ENCODE assay signal across 10 cellular contexts in the genomic region with DNA sequence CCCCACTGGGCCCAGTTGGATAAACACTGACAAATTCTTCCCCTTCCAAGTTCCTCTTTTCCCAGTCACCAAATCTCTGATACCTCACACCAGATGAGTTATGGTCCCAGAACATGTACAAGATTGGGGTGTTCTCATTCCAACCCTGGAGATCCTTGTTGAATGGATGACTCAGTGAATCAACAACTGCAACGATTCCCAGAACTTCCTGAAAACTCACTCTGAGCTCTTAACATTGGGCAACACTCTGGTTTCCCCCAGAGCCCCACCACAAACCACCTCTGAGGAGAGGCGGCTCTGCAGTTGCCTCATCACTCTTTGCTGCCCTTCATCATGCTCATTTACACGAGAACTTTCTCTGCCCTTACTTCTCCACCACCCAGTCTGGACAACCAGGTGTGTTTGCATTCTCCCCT.
DNase-seq lines count a peak whose midpoint lies in the region; ATAC-seq and TF ChIP-seq lines count a peak whose summit lies in the region.
"Had no signal": no experiment of that assay in that cellular context is flagged by ENCODE, and none has a peak within 500 bp of the region (broad histone marks: within the 10 kb centered on the region; RNA-seq: fewer than 3 reads in every experiment).

No MANE protein-coding gene starts in this region.

- H3K27ac ChIP-seq in IMR-90 (ENCODE audit: insufficient read depth, low read length) (peak overlapping the region; percentile 81), lower lobe of right lung (no peak overlapping the region), colonic mucosa (no peak overlapping the region), mesendoderm (ENCODE audit: low read depth, low read length) (no peak overlapping the region)
- H3K27ac ChIP-seq: hepatocyte had no signal

- CTCF ChIA-PET in IMR-90 (lab: Yijun Ruan, JAX), result no interaction called here

- no TSS peak for BruUV-seq in IMR-90 (replicated peaks; lab: Mats Ljungman, UMichigan)

- H2BK15ac ChIP-seq in IMR-90 (ENCODE audit: low read depth, low read length) (peak overlapping the region; percentile 93), mesendoderm (replicated peaks; ENCODE audit: low read depth) (no peak overlapping the region)

- H3K79me1 ChIP-seq in IMR-90 (ENCODE audit: low read depth in 1 of 2, low read length in 2 of 2) (no peaks in the 10 kb centered on the region), mesendoderm (ENCODE audit: low read length) (no peaks in the 10 kb centered on the region)

- TF ChIP-seq POLR2A in IMR-90 (IDR thresholded peaks at IDR 0.05; ENCODE audit: low read depth, low read length), result no peak

- peak overlapping the region; percentile 71 for H2AK9ac ChIP-seq in IMR-90 (replicated peaks; ENCODE audit: low read depth, low read length, poor library complexity)

- H2AFZ ChIP-seq in IMR-90 (replicated peaks; ENCODE audit: low read length, poor library complexity), result peak overlapping the region; percentile 37
- H2AFZ ChIP-seq: hepatocyte had no signal

- peak overlapping the region; percentile 99 for H2BK5ac ChIP-seq in IMR-90 (ENCODE audit: low read depth, low read length, poor library complexity, severe bottlenecking)
- H2BK5ac ChIP-seq in mesendoderm (ENCODE audit: low read length), result no peak overlapping the region

- H2BK20ac ChIP-seq in IMR-90 (ENCODE audit: low read depth, low read length), result peak overlapping the region; percentile 97

- H3K56ac ChIP-seq in IMR-90 (ENCODE audit: extremely low read depth, insufficient read depth, low read length), result peak overlapping the region; percentile 72
- H3K56ac ChIP-seq in mesendoderm (ENCODE audit: low read length), result no peak overlapping the region

- H3K4me2 ChIP-seq in IMR-90 (ENCODE audit: low read depth, low read length) (no peak overlapping the region), mesendoderm (ENCODE audit: low read length) (no peak overlapping the region)
- H3K4me2 ChIP-seq: hepatocyte had no signal

- peak; percentile 20; the same call in 1 of the 2 replicates for TF ChIP-seq RAD21 in IMR-90 (IDR thresholded peaks at IDR 0.05; ENCODE audit: low read length)

- in situ Hi-C loops in IMR-90 (cut with MboI; ENCODE audit: low sequenced_read_pairs), result no loop called here
- in situ Hi-C loops in astrocyte of the cerebellum (cut with HindIII; ENCODE audit: low sequenced_read_pairs), result loop anchor here (5.0 kb wide), 1 partner anchor 50 kb away; no protein-coding TSS in a partner anchor

- 0% methylated on average over 2 of the region's 3 CpGs; no CpG with 5 or more reads in 1 of the 2 experiments for WGBS in IMR-90 (ENCODE audit: extremely low coverage in 2 of 2, insufficient read length in 1 of 2), 2 experiments
- no CpG with 5 or more reads among the region's 3 CpGs for WGBS in mesendoderm (ENCODE audit: extremely low coverage, insufficient coverage, low lambda C conversion rate)

- DNase-seq in AG20443 (ENCODE audit: low spot score), result peak; percentile 85
- peak; percentile 99 for DNase-seq in IMR-90
- DNase-seq in astrocyte of the cerebellum (ENCODE audit: low read depth), result peak; percentile 86
- DNase-seq in lower lobe of right lung, result no peak
- DNase-seq in colonic mucosa, result no peak
- DNase-seq in mesendoderm, result no peak
- no peak for DNase-seq in NCI-H1694 treated with DMSO at 0.1 percent for 48 hours (lab: John Stamatoyannopoulos, UW)
- DNase-seq: stimulated activated naive CD8-positive, alpha-beta T cell treated with anti-CD3 and anti-CD28 coated beads, Interleukin-15, amount 100 ng/mL, for 72 hours had no signal

- peak overlapping the region; percentile 95; a peak in 3 of 4 replicates for H4K8ac ChIP-seq in IMR-90 (ENCODE audit: low read depth in 2 of 2, low read length in 2 of 2)
- H4K8ac ChIP-seq in mesendoderm (ENCODE audit: low read depth, low read length), result no peak overlapping the region

- H3K14ac ChIP-seq in IMR-90 (replicated peaks; ENCODE audit: low read depth, low read length), result peak overlapping the region; percentile 95

- H3K4me1 ChIP-seq in IMR-90 (ENCODE audit: control insufficient read depth, insufficient read depth, low read length) (peaks cover 21% of the 10 kb centered on the region), lower lobe of right lung (peaks cover 5% of the 10 kb centered on the region), colonic mucosa (no peaks in the 10 kb centered on the region), mesendoderm (ENCODE audit: control insufficient read depth, low read depth, low read length) (peaks cover 2% of the 10 kb centered on the region)

- TF ChIP-seq CTCF in IMR-90 (conservative IDR thresholded peaks at IDR 0.05; ENCODE audit: low read depth, low read length) (no peak), astrocyte of the cerebellum (IDR thresholded peaks at IDR 0.05; ENCODE audit: low read depth, low read length, missing control alignments) (no peak), lower lobe of right lung (IDR thresholded peaks at IDR 0.05) (no peak), colonic mucosa (IDR thresholded peaks at IDR 0.05) (no peak)

- peaks cover 17% of the 10 kb centered on the region for H3K9me1 ChIP-seq in IMR-90 (ENCODE audit: insufficient read depth, low read length)

- H3K18ac ChIP-seq in IMR-90 (ENCODE audit: low read depth, low read length) (peak overlapping the region; percentile 89), mesendoderm (ENCODE audit: low read length) (no peak overlapping the region)

- H4K5ac ChIP-seq in IMR-90 (ENCODE audit: low read depth, low read length) (peak overlapping the region; percentile 82), mesendoderm (ENCODE audit: low read length) (no peak overlapping the region)

- H4K20me1 ChIP-seq in IMR-90 (ENCODE audit: insufficient read depth, low read length), result no peaks in the 10 kb centered on the region

- H2AK5ac ChIP-seq in IMR-90 (ENCODE audit: low read depth, low read length) (peak overlapping the region; percentile 99), mesendoderm (ENCODE audit: low read length) (no peak overlapping the region)

- H3K9ac ChIP-seq in IMR-90 (ENCODE audit: low read depth, low read length) (no peak overlapping the region), colonic mucosa (ENCODE audit: low read depth in 2 of 2, low read length in 2 of 2) (no peak overlapping the region), mesendoderm (ENCODE audit: low read length) (no peak overlapping the region)

- H4K91ac ChIP-seq in IMR-90 (ENCODE audit: insufficient read depth, low read depth, low read length), result peak overlapping the region; percentile 98

- peak; percentile 25 for ATAC-seq in IMR-90 (ENCODE audit: low read depth)
- peak; percentile 58 to 59 for ATAC-seq in lower lobe of right lung
- ATAC-seq in HG02588 (IDR thresholded peaks at IDR 0.05; ENCODE audit: unreplicated experiment), result no peak
- ATAC-seq: stimulated activated naive CD8-positive, alpha-beta T cell treated with anti-CD3 and anti-CD28 coated beads, Interleukin-15, amount 100 ng/mL, for 72 hours had no signal

- H3K36me3 ChIP-seq in IMR-90 (ENCODE audit: control insufficient read depth, insufficient read depth, low read length), result no peaks in the 10 kb centered on the region
- no peaks in the 10 kb centered on the region for H3K36me3 ChIP-seq in lower lobe of right lung
- no peaks in the 10 kb centered on the region for H3K36me3 ChIP-seq in colonic mucosa
- no peaks in the 10 kb centered on the region for H3K36me3 ChIP-seq in mesendoderm (ENCODE audit: control insufficient read depth, insufficient read depth, low read length)

- H3K4ac ChIP-seq in IMR-90 (ENCODE audit: low read depth, low read length) (peak overlapping the region; percentile 97), mesendoderm (ENCODE audit: low read depth, low read length) (no peak overlapping the region)

- peaks cover 14% of the 10 kb centered on the region for H3K9me3 ChIP-seq in IMR-90 (ENCODE audit: control insufficient read depth, insufficient read depth, low read length)
- H3K9me3 ChIP-seq in lower lobe of right lung, result no peaks in the 10 kb centered on the region
- no peaks in the 10 kb centered on the region for H3K9me3 ChIP-seq in colonic mucosa

- POLR2A ChIA-PET in IMR-90 (lab: Charles Lee; ENCODE audit: unreplicated experiment), result no interaction called here

- H3K79me2 ChIP-seq in mesendoderm (ENCODE audit: control insufficient read depth, insufficient read depth, low read length), result no peaks in the 10 kb centered on the region
- H3K79me2 ChIP-seq: hepatocyte had no signal

- H2BK120ac ChIP-seq in IMR-90 (ENCODE audit: low read depth, low read length) (peak overlapping the region; percentile 96), mesendoderm (ENCODE audit: low read depth, low read length) (no peak overlapping the region)

- intact Hi-C loops in IMR-90 (cut with micrococcal nuclease) (loop anchor here (5.0 kb wide), 1 partner anchor 45 kb away; no protein-coding TSS in a partner anchor), lower lobe of right lung (cut with DNase I) (no loop called here), colonic mucosa (cut with DNase I) (no loop called here)

- H3K27me3 ChIP-seq in IMR-90 (ENCODE audit: control insufficient read depth, insufficient read depth, low read length), result no peaks in the 10 kb centered on the region
- H3K27me3 ChIP-seq in lower lobe of right lung (ENCODE audit: low read depth), result no peaks in the 10 kb centered on the region
- no peaks in the 10 kb centered on the region for H3K27me3 ChIP-seq in colonic mucosa
- no peaks in the 10 kb centered on the region for H3K27me3 ChIP-seq in mesendoderm (ENCODE audit: insufficient read depth, low read length, poor library complexity)
- H3K27me3 ChIP-seq: hepatocyte had no signal

- no peak overlapping the region for H3K4me3 ChIP-seq in IMR-90 (ENCODE audit: insufficient read depth, low read depth, low read length)
- no peak overlapping the region for H3K4me3 ChIP-seq in astrocyte of the cerebellum (ENCODE audit: low read depth, low read length)
- H3K4me3 ChIP-seq in lower lobe of right lung, result no peak overlapping the region
- no peak overlapping the region for H3K4me3 ChIP-seq in colonic mucosa
- H3K4me3 ChIP-seq in mesendoderm (ENCODE audit: low read length), result no peak overlapping the region
- H3K4me3 ChIP-seq: hepatocyte had no signal

- H3K23ac ChIP-seq in IMR-90 (ENCODE audit: low read depth, low read length) (peak overlapping the region; percentile 79; the same call in 1 of the 2 replicates), mesendoderm (ENCODE audit: low read length) (no peak overlapping the region)

- dilution Hi-C loops in IMR-90 (cut with HindIII; ENCODE audit: low sequenced_read_pairs, unreplicated experiment), result no loop called here

TF ChIP-seq in IMR-90, 13 proteins besides CTCF, POLR2A, EP300 and RAD21 (continues in another document):
- TF ChIP-seq CHD1 (IDR thresholded peaks at IDR 0.05; ENCODE audit: low read depth, low read length) (no peak), FOS (IDR thresholded peaks at IDR 0.05; ENCODE audit: low read depth, low read length) (peak; percentile 97), BHLHE40 (IDR thresholded peaks at IDR 0.05; ENCODE audit: low read depth, low read length) (peak; percentile 40), NFE2L2 (IDR thresholded peaks at IDR 0.05; ENCODE audit: low read depth, low read length) (peak; percentile 61), RCOR1 (IDR thresholded peaks at IDR 0.05; ENCODE audit: insufficient replicate concordance, low read length) (peak; percentile 96), CEBPB (IDR thresholded peaks at IDR 0.05; ENCODE audit: low read depth, low read length) (peak; percentile 99), MAZ (IDR thresholded peaks at IDR 0.05; ENCODE audit: borderline replicate concordance, low read depth, low read length) (peak; percentile 61; the same call in 1 of the 2 replicates)

Comparison
In these comparisons a context has a peak if more than half of its experiments do, and no peak if none do; other contexts are left out.
1. DNase-seq: peak in AG20443 (single experiment), IMR-90 (single experiment) and astrocyte of the cerebellum (single experiment); none in lower lobe of right lung (single experiment), colonic mucosa (single experiment), mesendoderm (single experiment) and NCI-H1694 treated with DMSO at 0.1 percent for 48 hours (single experiment).